ENCODE assay signal across 8 cellular contexts in the genomic region with DNA sequence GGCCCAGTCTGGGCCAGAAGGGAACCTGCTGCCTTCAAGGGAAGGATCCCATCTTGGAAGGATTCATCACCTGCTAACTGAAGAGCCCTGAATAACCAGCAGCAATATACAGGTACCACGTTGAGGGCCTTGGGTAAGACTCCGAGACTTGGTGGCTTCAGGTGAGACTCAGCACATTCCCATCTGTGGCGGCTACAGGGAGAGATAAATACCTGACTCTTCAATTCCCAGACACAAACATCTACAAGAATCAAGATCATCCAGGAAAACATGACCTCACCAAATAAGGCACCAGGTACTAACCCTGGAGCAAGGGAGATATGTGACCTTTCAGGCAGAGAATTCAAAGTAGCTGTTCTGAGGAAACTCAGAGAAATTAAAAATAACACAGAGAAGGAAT.
"Had no signal": no experiment of that assay in that cellular context is flagged by ENCODE, and none has a peak within 500 bp of the region (broad histone marks: within the 10 kb centered on the region; RNA-seq: fewer than 3 reads in every experiment).

No MANE protein-coding gene starts in this region.

- H3K4me3 ChIP-seq: GM23248, GM23338, HAP-1 had no signal

- H3K9ac ChIP-seq: GM23248 had no signal

- H3K27ac ChIP-seq: GM23248 had no signal

- H3K36me3 ChIP-seq: HAP-1 had no signal

- H3K4me2 ChIP-seq: GM23338 had no signal

- H2AFZ ChIP-seq: GM23248, GM23338 had no signal

- H3K4me1 ChIP-seq: HAP-1 had no signal

- H3K9me3 ChIP-seq: HAP-1 had no signal

- DNase-seq: GM23248, GOT3, H7, H9, HCEC 1CT, HFFc6 had no signal
